In genomic region chr6:83803492-83803891, GRCh38 we compare ENCODE assay signal across 11 cellular contexts. TPM values are rescaled to one million over a fixed set of nuclear protein-coding genes. Genes with fewer than 3 reads are reported as not detected.
"Had no signal": no experiment of that assay in that cellular context is flagged by ENCODE, and none has a peak within 500 bp of the region (broad histone marks: within the 10 kb centered on the region; RNA-seq: fewer than 3 reads in every experiment).

No MANE protein-coding gene starts in this region.

RNA-seq across cellular contexts. Expression of gene RIPPLY2, which starts 49.7 kb away (rescaled TPM):
- total RNA-seq: activated CD4-positive, alpha-beta T cell treated with anti-CD3 and anti-CD28 coated beads, Interleukin-2, amount 10 ng/mL, durations not matched to agents 24 days and 14 days; activated CD8-positive, alpha-beta memory T cell treated with anti-CD3 and anti-CD28 coated beads for 36 hours; activated CD8-positive, alpha-beta T cell treated with anti-CD3 and anti-CD28 coated beads for 36 hours; activated naive CD8-positive, alpha-beta T cell treated with anti-CD3 and anti-CD28 coated beads for 36 hours; activated T-cell treated with anti-CD3 and anti-CD28 coated beads, Interleukin-2, amount 50 U/mL, for 72 hours; activated T-helper 17 cell treated with anti-CD3 and anti-CD28 coated beads, Interleukin-2, amount 50 U/mL, for 72 hours; aorta; M059J; PC-3; Peyer's patch; Right ventricle myocardium inferior had no signal
